Comparison of ENCODE assay signal across 9 cellular contexts in the genomic region with DNA sequence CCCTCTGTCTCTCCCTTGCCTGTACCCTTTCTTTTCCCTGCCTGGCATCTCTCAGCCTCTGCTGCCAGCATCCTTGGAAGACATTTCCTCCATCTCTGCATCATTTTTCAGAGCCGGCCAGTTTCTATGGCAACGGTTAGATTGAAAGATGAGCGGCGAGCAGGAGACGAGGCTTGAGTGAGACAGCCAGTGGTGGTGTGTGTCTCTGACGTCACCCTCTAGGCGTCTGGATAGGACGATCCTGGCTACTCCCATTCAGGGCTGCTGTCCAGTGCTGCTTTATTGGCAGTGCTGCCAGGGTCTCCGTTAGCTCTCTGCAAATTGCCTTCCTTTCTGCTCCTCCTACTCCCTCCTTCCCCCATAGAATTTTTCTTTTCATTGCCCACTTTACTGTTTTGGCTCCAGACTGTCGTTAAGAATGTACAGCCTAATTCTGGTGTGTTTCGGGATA. TPM values are rescaled to one million over a fixed set of nuclear protein-coding genes. Genes with fewer than 3 reads are reported as not detected.
DNase-seq lines count a peak whose midpoint lies in the region; ATAC-seq, FAIRE-seq and TF ChIP-seq lines count a peak whose summit lies in the region.
"Had no signal": no experiment of that assay in that cellular context is flagged by ENCODE, and none has a peak within 500 bp of the region (broad histone marks: within the 10 kb centered on the region; RNA-seq: fewer than 3 reads in every experiment).

No MANE protein-coding gene starts in this region.

- H3K27ac Mint-ChIP-seq in activated naive CD4-positive, alpha-beta T cell treated with anti-CD3 and anti-CD28 coated beads, Interleukin-2, amount 50 U/mL, for 24 hours, result peak overlapping the region; percentile 51
- H3K27ac Mint-ChIP-seq in activated naive CD4-positive, alpha-beta T cell treated with anti-CD3 and anti-CD28 coated beads for 36 hours, result no peak overlapping the region

- intact Hi-C loops in activated naive CD4-positive, alpha-beta T cell treated with anti-CD3 and anti-CD28 coated beads for 36 hours (cut with micrococcal nuclease), result no loop called here

- H3K27me3 Mint-ChIP-seq in activated naive CD4-positive, alpha-beta T cell treated with anti-CD3 and anti-CD28 coated beads, Interleukin-2, amount 50 U/mL, for 24 hours, result no peaks in the 10 kb centered on the region
- H3K27me3 Mint-ChIP-seq in activated naive CD4-positive, alpha-beta T cell treated with anti-CD3 and anti-CD28 coated beads for 36 hours (ENCODE audit: low read depth), result no peaks in the 10 kb centered on the region

- no peak for ATAC-seq in GM21367 (IDR thresholded peaks at IDR 0.05; ENCODE audit: unreplicated experiment)

- peaks cover 30% of the 10 kb centered on the region for H3K4me1 Mint-ChIP-seq in activated naive CD4-positive, alpha-beta T cell treated with anti-CD3 and anti-CD28 coated beads, Interleukin-2, amount 50 U/mL, for 24 hours
- H3K4me1 Mint-ChIP-seq in activated naive CD4-positive, alpha-beta T cell treated with anti-CD3 and anti-CD28 coated beads for 36 hours (ENCODE audit: low read depth), result peaks cover 6% of the 10 kb centered on the region

- no peak for TF ChIP-seq CTCF in choroid plexus epithelial cell (conservative IDR thresholded peaks at IDR 0.05; ENCODE audit: low read depth, low read length)

- peaks cover 4% of the 10 kb centered on the region for H3K36me3 Mint-ChIP-seq in activated naive CD4-positive, alpha-beta T cell treated with anti-CD3 and anti-CD28 coated beads, Interleukin-2, amount 50 U/mL, for 24 hours
- no peaks in the 10 kb centered on the region for H3K36me3 Mint-ChIP-seq in activated naive CD4-positive, alpha-beta T cell treated with anti-CD3 and anti-CD28 coated beads for 36 hours (ENCODE audit: low read depth)

- no peak for DNase-seq in activated naive CD4-positive, alpha-beta T cell treated with anti-CD3 and anti-CD28 coated beads for 36 hours
- DNase-seq in choroid plexus epithelial cell (ENCODE audit: low read depth), result peak; percentile 92
- peak; percentile 54 to 70 for DNase-seq in lung microvascular endothelial cell (ENCODE audit: low read depth in 2 of 2)
- peak; percentile 58 for DNase-seq in ureter (ENCODE audit: low spot score)
- DNase-seq in OCI-M1 (lab: John Stamatoyannopoulos, UW), result no peak
- DNase-seq in GM12891 (ENCODE audit: insufficient read length, low spot score), result no peak

- no peak for FAIRE-seq in GM12891 (lab: Jason Lieb, UNC)
- FAIRE-seq: colon had no signal

- TF ChIP-seq POLR2A in GM12891 (IDR thresholded peaks at IDR 0.05; ENCODE audit: low read depth, low read length), result no peak

- CTCF ChIA-PET in activated naive CD4-positive, alpha-beta T cell treated with anti-CD3 and anti-CD28 coated beads for 36 hours (lab: Charles Lee), result no interaction called here

- H3K4me3 ChIP-seq in choroid plexus epithelial cell (ENCODE audit: low read depth, low read length), result no peak overlapping the region

- no peaks in the 10 kb centered on the region for H3K9me3 Mint-ChIP-seq in activated naive CD4-positive, alpha-beta T cell treated with anti-CD3 and anti-CD28 coated beads, Interleukin-2, amount 50 U/mL, for 24 hours
- no peaks in the 10 kb centered on the region for H3K9me3 Mint-ChIP-seq in activated naive CD4-positive, alpha-beta T cell treated with anti-CD3 and anti-CD28 coated beads for 36 hours

- H3K4me3 Mint-ChIP-seq in activated naive CD4-positive, alpha-beta T cell treated with anti-CD3 and anti-CD28 coated beads, Interleukin-2, amount 50 U/mL, for 24 hours, result no peak overlapping the region
- H3K4me3 Mint-ChIP-seq in activated naive CD4-positive, alpha-beta T cell treated with anti-CD3 and anti-CD28 coated beads for 36 hours, result no peak overlapping the region

TF ChIP-seq in GM12891, 5 proteins besides CTCF, POLR2A, EP300 and RAD21:
- TF ChIP-seq PAX5 (IDR thresholded peaks at IDR 0.05; ENCODE audit: insufficient read depth, low read length, severe bottlenecking) (no peak), POLR2AphosphoS5 (IDR thresholded peaks at IDR 0.05; ENCODE audit: low read depth, low read length) (no peak), TAF1 (IDR thresholded peaks at IDR 0.05; ENCODE audit: low read depth, low read length) (no peak), POU2F2 (IDR thresholded peaks at IDR 0.05; ENCODE audit: low read depth, low read length) (no peak), SPI1 (IDR thresholded peaks at IDR 0.05; ENCODE audit: low read depth, low read length) (no peak)

RNA-seq across cellular contexts. Expression of gene TRAK1, which starts 57.9 kb away (rescaled TPM):
- total RNA-seq in activated naive CD4-positive, alpha-beta T cell treated with anti-CD3 and anti-CD28 coated beads for 36 hours, result 10 to 100 TPM; 18.3 to 19.1 TPM
- 21.2 and 32.0 TPM in 2 replicates for total RNA-seq in lung microvascular endothelial cell
- total RNA-seq in ureter, result 142 TPM
- polyA plus RNA-seq in GM12891 (2012; ENCODE audit: low read depth, missing spikeins), result 19.6 TPM

Comparison
In these comparisons a context has a peak if more than half of its experiments do, and no peak if none do; other contexts are left out.
1. DNase-seq: peak in choroid plexus epithelial cell (single experiment), lung microvascular endothelial cell (2 of 2) and ureter (single experiment); none in activated naive CD4-positive, alpha-beta T cell treated with anti-CD3 and anti-CD28 coated beads for 36 hours (single experiment), OCI-M1 (single experiment) and GM12891 (single experiment).